26 cellular contexts compared by ENCODE assay signal in the genomic region with DNA sequence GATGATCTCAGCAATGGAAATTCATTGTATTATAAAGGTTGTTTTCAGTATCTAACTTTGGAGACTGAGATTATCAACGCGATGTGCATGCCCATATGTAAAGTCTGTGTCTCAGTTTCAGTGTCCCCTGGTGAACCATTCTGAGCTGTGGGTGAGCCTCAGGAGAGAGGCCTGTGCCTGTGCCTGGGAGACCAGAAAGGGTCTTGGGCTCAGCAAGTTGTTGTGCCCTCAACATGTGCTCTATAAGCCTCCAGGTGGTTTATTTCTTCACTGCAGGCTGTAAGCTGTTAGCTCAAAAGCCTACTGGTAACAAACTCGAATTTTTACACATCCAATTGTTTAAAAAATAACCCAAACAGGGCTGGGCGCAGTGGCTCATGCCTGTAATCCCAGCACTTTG.
A peak's percentile ranks its signal among the peaks of the same experiment; 100 is the strongest.
DNase-seq lines count a peak whose midpoint lies in the region; ATAC-seq and TF ChIP-seq lines count a peak whose summit lies in the region.
"Had no signal": no experiment of that assay in that cellular context is flagged by ENCODE, and none has a peak within 500 bp of the region (broad histone marks: within the 10 kb centered on the region; RNA-seq: fewer than 3 reads in every experiment).

No MANE protein-coding gene starts in this region.

- H3K27ac Mint-ChIP-seq in HFFc6, result peak overlapping the region; percentile 96
- H3K27ac Mint-ChIP-seq: activated B cell treated with CpG ODN at 0.5 μM for 24 hours; activated T-cell treated with anti-CD3 and anti-CD28 coated beads, Interleukin-2, amount 50 U/mL, for 72 hours; brain; CD4-positive, alpha-beta memory T cell; natural killer cell treated with Interleukin-12 subunit alpha and Interleukin-12 subunit beta and Interleukin-15 and Interleukin-18, amount 100 ng/mL, for 72 hours; type B pancreatic cell had no signal

- no peak overlapping the region for H2AFZ ChIP-seq in fibroblast of lung (ENCODE audit: low read length)

- no peaks in the 10 kb centered on the region for H3K79me2 ChIP-seq in fibroblast of lung (ENCODE audit: control insufficient read depth, insufficient read depth, low read length)

- peaks cover 4% of the 10 kb centered on the region for H3K9me3 Mint-ChIP-seq in HFFc6
- H3K9me3 Mint-ChIP-seq: activated B cell treated with CpG ODN at 0.5 μM for 24 hours; activated T-cell treated with anti-CD3 and anti-CD28 coated beads, Interleukin-2, amount 50 U/mL, for 72 hours; CD4-positive, alpha-beta memory T cell; natural killer cell treated with Interleukin-12 subunit alpha and Interleukin-12 subunit beta and Interleukin-15 and Interleukin-18, amount 100 ng/mL, for 72 hours had no signal

- peaks cover 10% of the 10 kb centered on the region for H3K4me1 ChIP-seq in fibroblast of lung (ENCODE audit: control insufficient read depth, extremely low read depth, insufficient read depth, low read length)
- peaks cover 0 to 2% of the 10 kb centered on the region in 2 donors for H3K4me1 ChIP-seq in ascending aorta

- H3K27me3 Mint-ChIP-seq in HFFc6 (ENCODE audit: insufficient read depth), result no peaks in the 10 kb centered on the region; the same call in 1 of the 2 replicates
- H3K27me3 Mint-ChIP-seq: activated B cell treated with CpG ODN at 0.5 μM for 24 hours had no signal

- H3K27ac ChIP-seq in VCaP (no peak overlapping the region), fibroblast of lung (ENCODE audit: insufficient read depth, low read length) (peak overlapping the region; percentile 65), ascending aorta (no peak overlapping the region)
- H3K27ac ChIP-seq: dorsolateral prefrontal cortex, HL-60, skin epidermis had no signal

- peaks cover 23% of the 10 kb centered on the region; the same call in 1 of the 2 replicates for H3K36me3 Mint-ChIP-seq in HFFc6 (ENCODE audit: low read depth)
- H3K36me3 Mint-ChIP-seq: CD4-positive, alpha-beta memory T cell; natural killer cell treated with Interleukin-12 subunit alpha and Interleukin-12 subunit beta and Interleukin-15 and Interleukin-18, amount 100 ng/mL, for 72 hours; type B pancreatic cell had no signal

- TF ChIP-seq CTCF in HFFc6 (IDR thresholded peaks at IDR 0.05) (peak; percentile 35), VCaP (conservative IDR thresholded peaks at IDR 0.05) (0 out of 2 replicates have a peak, but pooled peaks have one; percentile 10), fibroblast of lung (conservative IDR thresholded peaks at IDR 0.05 in 1 of 2, IDR thresholded peaks at IDR 0.05 in 1 of 2; ENCODE audit: low read depth in 1 of 2, low read length in 2 of 2) (no peak), ascending aorta (IDR thresholded peaks at IDR 0.05) (no peak)

- DNase-seq in HFFc6 (peak; percentile 15), fibroblast of lung (ENCODE audit: low read depth in 2 of 2) (peak in 1 of 2 donors; percentile 57), ascending aorta (ENCODE audit: low spot score in 2 of 2) (no peak)
- no peak for DNase-seq in activated CD4-positive, alpha-beta T cell treated with anti-CD3 and anti-CD28 coated beads, Interleukin-2, amount 50 U/mL, for 1 hour
- DNase-seq: activated B cell treated with CpG ODN at 0.5 μM for 24 hours; activated T-cell treated with anti-CD3 and anti-CD28 coated beads, Interleukin-2, amount 50 U/mL, for 72 hours; CD4-positive, alpha-beta memory T cell; cerebellar nuclear complex; dorsolateral prefrontal cortex; hypothalamus; KG1; mucosa of descending colon; NCI-H1417; NCI-H2081 treated with DMSO at 0.1 percent for 48 hours; NCI-H2227 treated with DMSO at 0.1 percent for 48 hours; NCI-H526 treated with DMSO at 0.1 percent for 48 hours; stimulated activated naive CD4-positive, alpha-beta T cell had no signal

- H3K27me3 ChIP-seq in fibroblast of lung (ENCODE audit: control insufficient read depth, insufficient read depth, low read length) (no peaks in the 10 kb centered on the region), ascending aorta (no peaks in the 10 kb centered on the region)
- H3K27me3 ChIP-seq: dorsolateral prefrontal cortex had no signal

- H3K4me1 Mint-ChIP-seq in HFFc6 (ENCODE audit: low read depth), result peaks cover 78% of the 10 kb centered on the region
- H3K4me1 Mint-ChIP-seq: activated B cell treated with CpG ODN at 0.5 μM for 24 hours; CD4-positive, alpha-beta memory T cell had no signal

- no peaks in the 10 kb centered on the region for H3K9me3 ChIP-seq in fibroblast of lung (ENCODE audit: control insufficient read depth, insufficient read depth, low read depth, low read length)
- H3K9me3 ChIP-seq in ascending aorta, result no peaks in the 10 kb centered on the region
- H3K9me3 ChIP-seq: mucosa of descending colon had no signal

- intact Hi-C loops in ascending aorta (cut with DNase I), result no loop called here

- H3K36me3 ChIP-seq in fibroblast of lung (ENCODE audit: control insufficient read depth, insufficient read depth, low read length) (no peaks in the 10 kb centered on the region), ascending aorta (no peaks in the 10 kb centered on the region)

- no peaks in the 10 kb centered on the region for H4K20me1 ChIP-seq in fibroblast of lung (ENCODE audit: control insufficient read depth, extremely low read depth, insufficient read depth, low read length)

- ATAC-seq in HG03521 (IDR thresholded peaks at IDR 0.05; ENCODE audit: unreplicated experiment) (no peak), GM18858 (IDR thresholded peaks at IDR 0.05; ENCODE audit: unreplicated experiment) (no peak)
- ATAC-seq: activated T-cell treated with anti-CD3 and anti-CD28 coated beads, Interleukin-2, amount 50 U/mL, for 72 hours; mucosa of descending colon; natural killer cell treated with Interleukin-12 subunit alpha and Interleukin-12 subunit beta and Interleukin-15 and Interleukin-18, amount 100 ng/mL, for 72 hours had no signal

- H3K4me2 ChIP-seq in fibroblast of lung (ENCODE audit: extremely low read depth, insufficient read depth, low read length), result peak overlapping the region; percentile 50

- peak overlapping the region; percentile 72 for H3K4me3 Mint-ChIP-seq in HFFc6
- H3K4me3 Mint-ChIP-seq: activated B cell treated with CpG ODN at 0.5 μM for 24 hours; activated T-cell treated with anti-CD3 and anti-CD28 coated beads, Interleukin-2, amount 50 U/mL, for 72 hours; brain; CD4-positive, alpha-beta memory T cell; natural killer cell treated with Interleukin-12 subunit alpha and Interleukin-12 subunit beta and Interleukin-15 and Interleukin-18, amount 100 ng/mL, for 72 hours; type B pancreatic cell had no signal

- H3K4me3 ChIP-seq in fibroblast of lung (replicated peaks in 1 of 4; ENCODE audit: control extremely low read depth in 1 of 4, insufficient read depth in 1 of 4, low read depth in 3 of 4, low read length in 4 of 4) (no peak overlapping the region), ascending aorta (no peak overlapping the region)
- H3K4me3 ChIP-seq: dorsolateral prefrontal cortex, lung, mucosa of descending colon, skin epidermis had no signal

- H3K9ac ChIP-seq in fibroblast of lung (ENCODE audit: insufficient read depth, low read length), result no peak overlapping the region

Comparison
In these comparisons a context has a peak if more than half of its experiments do, and no peak if none do; other contexts are left out.
1. CTCF ChIP-seq: peak in HFFc6 (single experiment) and VCaP (single experiment); none in fibroblast of lung (0 of 2) and ascending aorta (0 of 3).